In the genomic region with DNA sequence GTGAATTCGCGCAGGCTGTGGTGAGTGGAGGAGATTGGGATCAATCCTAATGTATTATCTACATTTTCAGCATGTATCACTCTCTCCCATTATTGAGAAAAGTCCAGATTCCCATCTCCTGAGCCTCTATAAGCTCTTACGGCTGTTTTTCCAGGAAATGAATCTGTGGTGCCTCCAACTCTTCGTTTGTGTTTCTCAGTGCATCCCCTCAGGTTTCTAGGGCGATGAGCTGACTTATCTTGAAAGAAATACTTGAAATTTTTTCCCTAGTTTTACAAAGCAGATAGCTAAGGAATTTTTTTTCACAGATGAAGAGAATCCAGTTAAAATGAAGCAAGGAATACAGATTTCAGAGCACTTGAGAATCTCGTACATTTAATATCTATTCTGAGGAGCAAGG, we compare ENCODE assay signal across 22 cellular contexts.
"Had no signal": no experiment of that assay in that cellular context is flagged by ENCODE, and none has a peak within 500 bp of the region (broad histone marks: within the 10 kb centered on the region; RNA-seq: fewer than 3 reads in every experiment).

No MANE protein-coding gene starts in this region.

- H3K4me1 Mint-ChIP-seq: immature natural killer cell; naive B cell; stimulated activated naive B cell treated with anti-CD40 and anti-IgM and Interleukin-4, amounts not matched to agents 10 μg/mL and 1 μg/mL and 100 μg/mL, for 72 hours; T-cell had no signal

- H3K4me3 Mint-ChIP-seq: activated CD8-positive, alpha-beta T cell treated with anti-CD3 and anti-CD28 coated beads, Interleukin-2, amount 10 ng/mL, durations not matched to agents 7 days and 5 days; activated T-helper 1 cell treated with anti-CD3 and anti-CD28 coated beads, Interleukin-12 subunit alpha, Interleukin-12 subunit beta, Interleukin-2, Interleukin-4 antibody, amounts not matched to agents 30 ng/mL and 10 ng/mL and 1 ng/mL, durations not matched to agents 14 hours and 24 hours and 36 hours; immature natural killer cell; naive B cell; neural crest cell; stimulated activated naive B cell treated with anti-CD40 and anti-IgM and Interleukin-4, amounts not matched to agents 10 μg/mL and 1 μg/mL and 100 μg/mL, for 72 hours; T-cell; T-helper 2 cell treated with Interferon-gamma antibody and Interleukin-4, amounts not matched to agents 5 μg/mL and 100 μg/mL, for 36 hours had no signal

- H3K9me3 Mint-ChIP-seq: activated naive CD4-positive, alpha-beta T cell treated with anti-CD3 and anti-CD28 coated beads, Interleukin-2, amount 50 U/mL, for 72 hours; activated T-helper 1 cell treated with anti-CD3 and anti-CD28 coated beads, Interleukin-12 subunit alpha, Interleukin-12 subunit beta, Interleukin-2, Interleukin-4 antibody, amounts not matched to agents 30 ng/mL and 10 ng/mL and 1 ng/mL, durations not matched to agents 14 hours and 24 hours and 36 hours; neural crest cell; stimulated activated naive B cell treated with anti-CD40 and anti-IgM and Interleukin-4, amounts not matched to agents 10 μg/mL and 1 μg/mL and 100 μg/mL, for 72 hours; T-cell; T-helper 2 cell treated with Interferon-gamma antibody and Interleukin-4, amounts not matched to agents 5 μg/mL and 100 μg/mL, for 36 hours had no signal

- H3K27me3 ChIP-seq: ascending aorta, sigmoid colon, tibial artery had no signal

- H3K27ac Mint-ChIP-seq: activated CD8-positive, alpha-beta T cell treated with anti-CD3 and anti-CD28 coated beads, Interleukin-2, amount 10 ng/mL, durations not matched to agents 7 days and 5 days; activated naive CD4-positive, alpha-beta T cell treated with anti-CD3 and anti-CD28 coated beads, Interleukin-2, amount 50 U/mL, for 72 hours; activated T-helper 1 cell treated with anti-CD3 and anti-CD28 coated beads, Interleukin-12 subunit alpha, Interleukin-12 subunit beta, Interleukin-2, Interleukin-4 antibody, amounts not matched to agents 30 ng/mL and 10 ng/mL and 1 ng/mL, durations not matched to agents 14 hours and 24 hours and 36 hours; immature natural killer cell; naive B cell; progenitor cell of endocrine pancreas; stimulated activated naive B cell treated with anti-CD40 and anti-IgM and Interleukin-4, amounts not matched to agents 10 μg/mL and 1 μg/mL and 100 μg/mL, for 72 hours; T-cell; T-helper 2 cell treated with Interferon-gamma antibody and Interleukin-4, amounts not matched to agents 5 μg/mL and 100 μg/mL, for 36 hours had no signal

- H3K36me3 ChIP-seq: ascending aorta, sigmoid colon, tibial artery had no signal

- H3K9me3 ChIP-seq: ascending aorta, sigmoid colon, tibial artery had no signal

- H3K27me3 Mint-ChIP-seq: progenitor cell of endocrine pancreas had no signal

- H3K4me2 ChIP-seq: smooth muscle cell had no signal

- H3K4me1 ChIP-seq: ascending aorta, foreskin keratinocyte, sigmoid colon, tibial artery had no signal

- DNase-seq: activated CD4-positive, alpha-beta T cell treated with anti-CD3 and anti-CD28 coated beads for 1 hour; activated CD4-positive, alpha-beta T cell treated with anti-CD3 and anti-CD28 coated beads, Interleukin-2, amount 50 U/mL, for 1 hour; activated CD8-positive, alpha-beta T cell treated with anti-CD3 and anti-CD28 coated beads, Interleukin-2, amount 10 ng/mL, durations not matched to agents 7 days and 5 days; activated gamma-delta T cell treated with Interleukin-2 at 50 U/mL for 16 hours; cerebellar nuclear complex; cortex of kidney; foreskin keratinocyte; immature natural killer cell; naive B cell; sigmoid colon; stimulated activated CD4-positive, alpha-beta T cell treated with anti-CD3 and anti-CD28 coated beads, Interleukin-2, amount 100 ng/mL, for 48 hours; stimulated activated CD8-positive, alpha-beta memory T cell treated with anti-CD3 and anti-CD28 coated beads, Interleukin-4, amount 100 ng/mL, for 48 hours; stimulated activated naive B cell treated with anti-CD40 and anti-IgM and Interleukin-4, amounts not matched to agents 10 μg/mL and 1 μg/mL and 100 μg/mL, for 72 hours; T-cell; tibial artery had no signal

- H3K36me3 Mint-ChIP-seq: activated naive CD4-positive, alpha-beta T cell treated with anti-CD3 and anti-CD28 coated beads, Interleukin-2, amount 50 U/mL, for 72 hours; immature natural killer cell; naive B cell; stimulated activated naive B cell treated with anti-CD40 and anti-IgM and Interleukin-4, amounts not matched to agents 10 μg/mL and 1 μg/mL and 100 μg/mL, for 72 hours; T-cell had no signal

- H3K27ac ChIP-seq: ascending aorta, foreskin keratinocyte, sigmoid colon, tibial artery had no signal

- H3K4me3 ChIP-seq: ascending aorta, sigmoid colon, smooth muscle cell, tibial artery had no signal
